ENCODE assay signal across 9 cellular contexts in the genomic region with DNA sequence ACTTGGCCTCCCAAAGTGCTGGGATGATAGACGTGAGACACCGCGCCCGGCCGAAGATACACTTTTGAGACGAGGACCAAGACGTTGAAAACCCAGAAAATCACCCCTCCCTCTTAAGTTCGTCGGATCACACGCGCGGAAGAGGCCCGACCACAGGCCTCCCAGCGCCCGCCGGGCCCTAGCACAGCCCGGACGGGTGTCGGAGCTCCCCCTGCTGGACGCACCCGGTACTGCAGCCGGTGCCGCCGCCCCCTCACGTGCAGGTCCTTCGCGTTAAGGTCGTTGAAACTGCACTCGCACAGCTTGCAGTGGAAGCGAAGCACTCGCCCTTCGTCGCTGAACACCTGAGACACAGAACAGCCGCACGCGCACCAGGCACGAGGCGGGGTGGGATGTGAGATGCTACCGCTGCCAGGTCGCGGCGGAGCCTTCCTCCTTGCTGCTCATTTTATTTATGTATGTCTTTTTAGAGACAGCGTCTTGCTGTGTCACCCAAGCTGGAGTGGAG. TPM values are rescaled to one million over a fixed set of nuclear protein-coding genes. Genes with fewer than 3 reads are reported as not detected.
DNase-seq lines count a peak whose midpoint lies in the region; ATAC-seq lines count a peak whose summit lies in the region.
"Had no signal": no experiment of that assay in that cellular context is flagged by ENCODE, and none has a peak within 500 bp of the region (broad histone marks: within the 10 kb centered on the region; RNA-seq: fewer than 3 reads in every experiment).

No MANE protein-coding gene starts in this region.

- no peak overlapping the region for H3K4me3 Mint-ChIP-seq in stimulated activated memory B cell treated with anti-CD40 and anti-IgM and Interleukin-4, amounts not matched to agents 10 μg/mL and 1 μg/mL and 100 μg/mL, for 72 hours

- H3K36me3 ChIP-seq in effector memory CD4-positive, alpha-beta T cell (ENCODE audit: control insufficient read depth, insufficient read depth, low read length), result no peaks in the 10 kb centered on the region

- H3K36me3 Mint-ChIP-seq in stimulated activated memory B cell treated with anti-CD40 and anti-IgM and Interleukin-4, amounts not matched to agents 10 μg/mL and 1 μg/mL and 100 μg/mL, for 72 hours, result no peaks in the 10 kb centered on the region

- peak; percentile 57 for ATAC-seq in stimulated activated memory B cell treated with anti-CD40 and anti-IgM and Interleukin-4, amounts not matched to agents 10 μg/mL and 1 μg/mL and 100 μg/mL, for 72 hours
- ATAC-seq in HG03469 (IDR thresholded peaks at IDR 0.05; ENCODE audit: unreplicated experiment), result no peak

- no peak overlapping the region for H3K4me3 ChIP-seq in effector memory CD4-positive, alpha-beta T cell (ENCODE audit: insufficient read depth, low read depth, low read length, poor library complexity, severe bottlenecking)

- DNase-seq in DMS 273 (lab: John Stamatoyannopoulos, UW; ENCODE audit: unreplicated experiment), result peak; percentile 86
- DNase-seq in DMS 273 treated with DMSO at 0.1 percent for 48 hours (lab: John Stamatoyannopoulos, UW), result no peak
- DNase-seq in NCI-H345 treated with DMSO at 0.1 percent for 48 hours (lab: John Stamatoyannopoulos, UW; ENCODE audit: unreplicated experiment), result peak; percentile 2
- DNase-seq in activated CD8-positive, alpha-beta memory T cell treated with anti-CD3 and anti-CD28 coated beads for 24 hours, result peak; percentile 99
- DNase-seq in effector memory CD4-positive, alpha-beta T cell, result peak; percentile 73 to 77 (median 76)
- DNase-seq in myocyte (ENCODE audit: low read depth), result peak; percentile 8

- no peak overlapping the region for H3K27ac ChIP-seq in effector memory CD4-positive, alpha-beta T cell (ENCODE audit: insufficient read depth, low read length, poor library complexity, severe bottlenecking)

- no peaks in the 10 kb centered on the region for H3K9me3 Mint-ChIP-seq in stimulated activated memory B cell treated with anti-CD40 and anti-IgM and Interleukin-4, amounts not matched to agents 10 μg/mL and 1 μg/mL and 100 μg/mL, for 72 hours

- peaks cover 18% of the 10 kb centered on the region for H3K27me3 Mint-ChIP-seq in stimulated activated memory B cell treated with anti-CD40 and anti-IgM and Interleukin-4, amounts not matched to agents 10 μg/mL and 1 μg/mL and 100 μg/mL, for 72 hours

- H3K4me1 ChIP-seq in effector memory CD4-positive, alpha-beta T cell (ENCODE audit: control insufficient read depth, insufficient read depth, low read length, poor library complexity, severe bottlenecking), result peaks cover 16% of the 10 kb centered on the region

- no peak overlapping the region for H3K27ac Mint-ChIP-seq in stimulated activated memory B cell treated with anti-CD40 and anti-IgM and Interleukin-4, amounts not matched to agents 10 μg/mL and 1 μg/mL and 100 μg/mL, for 72 hours

- no peaks in the 10 kb centered on the region for H3K9me3 ChIP-seq in effector memory CD4-positive, alpha-beta T cell (ENCODE audit: control insufficient read depth, low read length)

- H3K4me1 Mint-ChIP-seq in stimulated activated memory B cell treated with anti-CD40 and anti-IgM and Interleukin-4, amounts not matched to agents 10 μg/mL and 1 μg/mL and 100 μg/mL, for 72 hours, result peaks cover 26% of the 10 kb centered on the region

- no peaks in the 10 kb centered on the region for H3K27me3 ChIP-seq in effector memory CD4-positive, alpha-beta T cell (replicated peaks; ENCODE audit: control insufficient read depth, insufficient read depth, low read length, poor library complexity, severe bottlenecking)

RNA-seq across cellular contexts. Expression of gene MATK, which starts 35.7 kb away (rescaled TPM):
- total RNA-seq in myocyte, result not detected in 2 replicates
- not detected for polyA plus RNA-seq in myocyte (2012)

RNA-seq across cellular contexts. Expression of gene ZFR2, which starts 46.9 kb away (rescaled TPM):
- total RNA-seq in myocyte, result not detected in 2 replicates
- not detected for polyA plus RNA-seq in myocyte (2012)

RNA-seq across cellular contexts. Expression of gene RAX2, which starts 49.9 kb away (rescaled TPM):
- total RNA-seq in myocyte, result not detected in 2 replicates
- not detected for polyA plus RNA-seq in myocyte (2012)
- polyA plus RNA-seq: esophagus had no signal

RNA-seq across cellular contexts. Expression of gene ATCAY, which starts 58.6 kb away (rescaled TPM):
- total RNA-seq in myocyte, result not detected in 2 replicates
- polyA plus RNA-seq in myocyte (2012), result 0.13 TPM
- polyA plus RNA-seq: esophagus had no signal

RNA-seq across cellular contexts. Expression of gene MRPL54, which starts 59.4 kb away (rescaled TPM):
- total RNA-seq in myocyte, result 30.4 and 41.9 TPM in 2 replicates
- 64.7 TPM for polyA plus RNA-seq in myocyte (2012)
